In genomic region chr11:72244317-72245231, GRCh38 we compare ENCODE assay signal across 1 cellular context.
TF ChIP-seq lines count a peak whose summit lies in the region.

No MANE protein-coding gene starts in this region.

TF ChIP-seq in HepG2, 621 proteins besides CTCF, POLR2A, EP300 and RAD21:
- TF ChIP-seq ZNF282 (IDR thresholded peaks at IDR 0.05; ENCODE audit: partially characterized antibody): no peak
- TF ChIP-seq EZH2 (conservative IDR thresholded peaks at IDR 0.05; ENCODE audit: low read depth, low read length): 0 out of 2 replicates have a peak, but pooled peaks have one; percentile 60
- TF ChIP-seq MED8 (CRISPR knock-in tag; IDR thresholded peaks at IDR 0.05; ENCODE audit: insufficient replicate concordance): no peak
- no peak for TF ChIP-seq ZNF460 (CRISPR knock-in tag; IDR thresholded peaks at IDR 0.05; ENCODE audit: borderline replicate concordance)
- TF ChIP-seq FOXK2 (IDR thresholded peaks at IDR 0.05): 0 out of 2 replicates have a peak, but pooled peaks have one; percentile 15
